8 cellular contexts compared by ENCODE assay signal in the genomic region with DNA sequence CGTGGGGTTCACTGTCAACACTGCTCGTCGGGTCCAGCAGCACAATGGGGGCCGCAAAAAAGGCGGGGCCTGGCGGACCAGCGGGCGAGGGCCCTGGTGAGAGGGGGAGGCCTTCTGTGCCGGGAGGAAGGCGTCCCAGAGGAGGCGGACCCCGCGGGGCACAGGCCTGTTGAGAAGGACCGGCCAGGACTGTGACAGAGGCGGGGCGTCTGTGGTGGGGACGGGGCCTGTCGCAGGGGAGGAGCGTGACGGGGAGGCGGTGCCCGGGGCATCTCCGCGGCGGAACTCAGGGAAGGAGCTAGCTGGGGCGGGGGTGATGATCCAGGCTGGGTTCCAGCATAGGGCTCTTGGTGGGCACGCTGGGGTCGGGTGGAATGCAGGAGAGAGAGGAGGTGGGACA. TPM values are rescaled to one million over a fixed set of nuclear protein-coding genes. Genes with fewer than 3 reads are reported as not detected.
DNase-seq lines count a peak whose midpoint lies in the region; ATAC-seq and TF ChIP-seq lines count a peak whose summit lies in the region.
"Not testable (repeated sequence)": the region's sequence is repeated elsewhere in the genome, so short reads cannot be mapped to it uniquely, and the experiment has no call there.

No MANE protein-coding gene starts in this region.

- H3K27ac Mint-ChIP-seq in activated CD8-positive, alpha-beta T cell treated with anti-CD3 and anti-CD28 coated beads, Interleukin-2, amount 10 ng/mL, durations not matched to agents 7 days and 5 days; stimulated activated naive CD8-positive, alpha-beta T cell treated with anti-CD3 and anti-CD28 coated beads, Interleukin-15, amount 100 ng/mL, for 72 hours: not testable (repeated sequence)

- H3K4me1 Mint-ChIP-seq in activated CD8-positive, alpha-beta T cell treated with anti-CD3 and anti-CD28 coated beads, Interleukin-2, amount 10 ng/mL, durations not matched to agents 7 days and 5 days (ENCODE audit: low read depth); stimulated activated naive CD8-positive, alpha-beta T cell treated with anti-CD3 and anti-CD28 coated beads, Interleukin-15, amount 100 ng/mL, for 72 hours: not testable (repeated sequence)

- H3K27me3 Mint-ChIP-seq in activated CD8-positive, alpha-beta T cell treated with anti-CD3 and anti-CD28 coated beads, Interleukin-2, amount 10 ng/mL, durations not matched to agents 7 days and 5 days (ENCODE audit: low read depth); stimulated activated naive CD8-positive, alpha-beta T cell treated with anti-CD3 and anti-CD28 coated beads, Interleukin-15, amount 100 ng/mL, for 72 hours: not testable (repeated sequence)

- ATAC-seq in GM18505 (IDR thresholded peaks at IDR 0.05; ENCODE audit: unreplicated experiment) (peak; percentile 55), GM19395 (IDR thresholded peaks at IDR 0.05; ENCODE audit: unreplicated experiment) (peak; percentile 54), GM21786 (IDR thresholded peaks at IDR 0.05; ENCODE audit: unreplicated experiment) (peak; percentile 55), HG03025 (IDR thresholded peaks at IDR 0.05; ENCODE audit: low FRiP score, unreplicated experiment) (peak; percentile 52), HG03460 (IDR thresholded peaks at IDR 0.05; ENCODE audit: unreplicated experiment) (peak; percentile 61), left colon (peak; percentile 72)
- peak; percentile 81 for ATAC-seq in activated CD8-positive, alpha-beta T cell treated with anti-CD3 and anti-CD28 coated beads, Interleukin-2, amount 10 ng/mL, durations not matched to agents 7 days and 5 days
- peak; percentile 79 for ATAC-seq in stimulated activated naive CD8-positive, alpha-beta T cell treated with anti-CD3 and anti-CD28 coated beads, Interleukin-15, amount 100 ng/mL, for 72 hours

- H3K4me3 Mint-ChIP-seq in activated CD8-positive, alpha-beta T cell treated with anti-CD3 and anti-CD28 coated beads, Interleukin-2, amount 10 ng/mL, durations not matched to agents 7 days and 5 days; stimulated activated naive CD8-positive, alpha-beta T cell treated with anti-CD3 and anti-CD28 coated beads, Interleukin-15, amount 100 ng/mL, for 72 hours: not testable (repeated sequence)

- POLR2A ChIA-PET in activated CD8-positive, alpha-beta T cell treated with anti-CD3 and anti-CD28 coated beads, Interleukin-2, amount 10 ng/mL, durations not matched to agents 7 days and 5 days (lab: Charles Lee) = not testable (repeated sequence)

- CTCF ChIA-PET in activated CD8-positive, alpha-beta T cell treated with anti-CD3 and anti-CD28 coated beads, Interleukin-2, amount 10 ng/mL, durations not matched to agents 7 days and 5 days (lab: Charles Lee) = not testable (repeated sequence)

- not testable (repeated sequence) for DNase-seq in activated CD8-positive, alpha-beta T cell treated with anti-CD3 and anti-CD28 coated beads, Interleukin-2, amount 10 ng/mL, durations not matched to agents 7 days and 5 days; left colon; stimulated activated naive CD8-positive, alpha-beta T cell treated with anti-CD3 and anti-CD28 coated beads, Interleukin-15, amount 100 ng/mL, for 72 hours

- intact Hi-C loops in left colon (cut with DNase I, micrococcal nuclease) = not testable (repeated sequence)

- TF ChIP-seq POLR2A in GM18505 (IDR thresholded peaks at IDR 0.05; ENCODE audit: borderline replicate concordance, extremely low read depth, insufficient read depth, insufficient read length) = not testable (repeated sequence)

- not testable (repeated sequence) for H3K9me3 Mint-ChIP-seq in activated CD8-positive, alpha-beta T cell treated with anti-CD3 and anti-CD28 coated beads, Interleukin-2, amount 10 ng/mL, durations not matched to agents 7 days and 5 days (ENCODE audit: insufficient read depth); stimulated activated naive CD8-positive, alpha-beta T cell treated with anti-CD3 and anti-CD28 coated beads, Interleukin-15, amount 100 ng/mL, for 72 hours

- H3K36me3 Mint-ChIP-seq in activated CD8-positive, alpha-beta T cell treated with anti-CD3 and anti-CD28 coated beads, Interleukin-2, amount 10 ng/mL, durations not matched to agents 7 days and 5 days (ENCODE audit: low read depth) = not testable (repeated sequence)

RNA-seq across cellular contexts. Expression of a gene that starts 0.5 kb away (rescaled TPM):
- total RNA-seq in activated CD8-positive, alpha-beta T cell treated with anti-CD3 and anti-CD28 coated beads, Interleukin-2, amount 10 ng/mL, durations not matched to agents 7 days and 5 days = 10 to 100 TPM; 49.2 to 68.4 TPM
- total RNA-seq in left colon = 10 to 100 TPM; 29.1 to 36.8 TPM

RNA-seq across cellular contexts. Expression of a gene that starts 0.7 kb away (rescaled TPM):
- 10 to 100 TPM; 10.9 to 12.9 TPM for total RNA-seq in activated CD8-positive, alpha-beta T cell treated with anti-CD3 and anti-CD28 coated beads, Interleukin-2, amount 10 ng/mL, durations not matched to agents 7 days and 5 days
- 10 to 100 TPM in 1 of 2 donors, 1 to 10 TPM in 1; 6.3 to 10.6 TPM for total RNA-seq in left colon

RNA-seq across cellular contexts. Expression of a gene that starts 4.9 kb away (rescaled TPM):
- 1 to 10 TPM; 4.3 to 5.9 TPM for total RNA-seq in activated CD8-positive, alpha-beta T cell treated with anti-CD3 and anti-CD28 coated beads, Interleukin-2, amount 10 ng/mL, durations not matched to agents 7 days and 5 days
- 10 to 100 TPM; 13.3 to 21.9 TPM for total RNA-seq in left colon

RNA-seq across cellular contexts. Expression of a gene that starts 48.3 kb away (rescaled TPM):
- 1 to 10 TPM; 1.4 to 2.1 TPM for total RNA-seq in activated CD8-positive, alpha-beta T cell treated with anti-CD3 and anti-CD28 coated beads, Interleukin-2, amount 10 ng/mL, durations not matched to agents 7 days and 5 days
- total RNA-seq in left colon = 1 to 10 TPM in 1 of 2 donors, under 1 TPM in 1; 0.79 to 1.7 TPM

RNA-seq across cellular contexts. Expression of a gene that starts 51.4 kb away (rescaled TPM):
- 10 to 100 TPM; 80.9 to 87.4 TPM for total RNA-seq in activated CD8-positive, alpha-beta T cell treated with anti-CD3 and anti-CD28 coated beads, Interleukin-2, amount 10 ng/mL, durations not matched to agents 7 days and 5 days
- 100 to 1,000 TPM in 1 of 2 donors, 10 to 100 TPM in 1; 89.1 to 109 TPM for total RNA-seq in left colon
